18 cellular contexts compared by ENCODE assay signal in the genomic region with DNA sequence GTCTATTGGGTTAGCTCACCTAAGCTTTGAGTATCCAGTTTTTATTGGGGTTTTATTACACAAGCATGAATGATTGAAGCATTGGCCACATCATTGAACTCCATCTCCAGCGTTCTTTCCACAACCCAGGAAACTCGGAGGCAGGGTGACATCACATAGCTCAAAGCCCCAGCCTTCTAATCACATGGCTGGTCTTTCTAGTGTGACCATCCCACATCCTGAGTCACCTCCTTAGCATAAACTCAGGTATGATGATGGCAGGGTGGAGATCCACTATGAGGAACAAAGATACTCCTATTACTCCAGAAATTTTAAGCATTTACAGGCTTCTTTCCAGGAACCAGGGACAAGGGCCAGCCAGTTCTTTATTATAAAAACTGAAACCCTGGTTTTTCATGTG. TPM values are rescaled to one million over a fixed set of nuclear protein-coding genes. Genes with fewer than 3 reads are reported as not detected.
A peak's percentile ranks its signal among the peaks of the same experiment; 100 is the strongest.
DNase-seq lines count a peak whose midpoint lies in the region; ATAC-seq and TF ChIP-seq lines count a peak whose summit lies in the region.
"Had no signal": no experiment of that assay in that cellular context is flagged by ENCODE, and none has a peak within 500 bp of the region (broad histone marks: within the 10 kb centered on the region; RNA-seq: fewer than 3 reads in every experiment).

No MANE protein-coding gene starts in this region.

- H3K9me3 ChIP-seq in RWPE2 (ENCODE audit: severe bottlenecking) (no peaks in the 10 kb centered on the region), thyroid gland (no peaks in the 10 kb centered on the region), right cardiac atrium (ENCODE audit: control insufficient read depth, low read length) (peaks cover 1% of the 10 kb centered on the region)
- H3K9me3 ChIP-seq: psoas muscle, vagina had no signal

- no peaks in the 10 kb centered on the region for H3K36me3 ChIP-seq in RWPE2 (ENCODE audit: low read depth)
- no peaks in the 10 kb centered on the region for H3K36me3 ChIP-seq in thyroid gland
- H3K36me3 ChIP-seq: brain microvascular endothelial cell, vagina had no signal

- H3K4me1 ChIP-seq in RWPE2 (ENCODE audit: insufficient read depth, poor library complexity, severe bottlenecking) (no peaks in the 10 kb centered on the region), thyroid gland (no peaks in the 10 kb centered on the region), right cardiac atrium (ENCODE audit: control insufficient read depth, insufficient read depth, low read length) (no peaks in the 10 kb centered on the region)
- H3K4me1 ChIP-seq: A549, psoas muscle, vagina had no signal

- no peak for TF ChIP-seq POLR2A in thyroid gland (IDR thresholded peaks at IDR 0.05)

- TF ChIP-seq CTCF in RWPE2 (IDR thresholded peaks at IDR 0.05; ENCODE audit: poor library complexity, severe bottlenecking) (no peak), thyroid gland (IDR thresholded peaks at IDR 0.05) (no peak)

- 35 to 42% methylated on average over 2 of the region's 2 CpGs for WGBS in thyroid gland, 2 donors
- WGBS in right cardiac atrium: 49% methylated on average over 2 of the region's 2 CpGs

- H3K27me3 ChIP-seq in RWPE2 (ENCODE audit: insufficient read depth, poor library complexity, severe bottlenecking) (no peaks in the 10 kb centered on the region), thyroid gland (no peaks in the 10 kb centered on the region), right cardiac atrium (ENCODE audit: control insufficient read depth, insufficient read depth) (no peaks in the 10 kb centered on the region)
- H3K27me3 ChIP-seq: brain microvascular endothelial cell, vagina had no signal

- ATAC-seq in RWPE2 (ENCODE audit: low read depth): peak; percentile 83
- no peak for ATAC-seq in right cardiac atrium
- ATAC-seq: A549, psoas muscle had no signal

- DNase-seq in NCI-H748 (lab: John Stamatoyannopoulos, UW; ENCODE audit: unreplicated experiment) (peak; percentile 9), NCI-H748 treated with DMSO at 0.1 percent for 48 hours (lab: John Stamatoyannopoulos, UW) (no peak), RWPE2 (ENCODE audit: low spot score) (no peak), iPS-NIHi11 (ENCODE audit: low spot score) (peak; percentile 24), thyroid gland (peak; percentile 17 to 18), DMS79 treated with DMSO at 0.1 percent for 48 hours (lab: John Stamatoyannopoulos, UW) (no peak), right cardiac atrium (no peak), caudate nucleus (lab: John Stamatoyannopoulos, UW) (no peak)
- DNase-seq: activated CD4-positive, alpha-beta memory T cell treated with anti-CD3 and anti-CD28 coated beads for 36 hours; activated T-cell treated with anti-CD3 and anti-CD28 coated beads, Interleukin-2, amount 50 U/mL, for 48 hours; brain microvascular endothelial cell; CD4-positive, alpha-beta T cell; hypothalamus; NCI-H1930; NCI-H524; psoas muscle had no signal

- intact Hi-C loops in thyroid gland (cut with DNase I) (no loop called here), right cardiac atrium (cut with DNase I) (no loop called here)

- H3K4me3 ChIP-seq in RWPE2 (ENCODE audit: severe bottlenecking) (no peak overlapping the region), thyroid gland (replicated peaks in 1 of 3) (no peak overlapping the region), right cardiac atrium (ENCODE audit: low read length) (no peak overlapping the region)
- H3K4me3 ChIP-seq: A549, psoas muscle, vagina had no signal

- H3K27ac ChIP-seq in RWPE2 (ENCODE audit: poor library complexity, severe bottlenecking) (no peak overlapping the region), thyroid gland (peak overlapping the region in 1 of 3 donors; percentile 36), right cardiac atrium (ENCODE audit: low read length) (no peak overlapping the region), caudate nucleus (ENCODE audit: low read depth, low read length) (no peak overlapping the region)
- H3K27ac ChIP-seq: A549, brain microvascular endothelial cell, psoas muscle, vagina had no signal

RNA-seq across cellular contexts. Expression of a gene that starts 43.8 kb away (rescaled TPM):
- total RNA-seq in thyroid gland (1 to 10 TPM; 1.2 to 2.5 (median 1.8) TPM), right cardiac atrium (1 to 10 TPM in 3 of 4 donors, under 1 TPM in 1; 0.78 to 1.9 (median 1.5) TPM)
- 0.70 TPM for polyA plus RNA-seq in right cardiac atrium

RNA-seq across cellular contexts. Expression of a gene that starts 44.9 kb away (rescaled TPM):
- total RNA-seq in thyroid gland: 10 to 100 TPM; 36.5 to 66.7 (median 60.4) TPM
- total RNA-seq in right cardiac atrium: 10 to 100 TPM in 1 of 4 donors, 1 to 10 TPM in 3; 7.7 to 11.3 (median 8.5) TPM
- polyA plus RNA-seq in right cardiac atrium: 6.9 TPM

Comparison
In these comparisons a context has a peak if more than half of its experiments do, and no peak if none do; other contexts are left out.
1. DNase-seq: peak in NCI-H748 (single experiment), iPS-NIHi11 (single experiment) and thyroid gland (2 of 2); none in NCI-H748 treated with DMSO at 0.1 percent for 48 hours (single experiment), RWPE2 (single experiment), DMS79 treated with DMSO at 0.1 percent for 48 hours (single experiment), right cardiac atrium (0 of 3) and caudate nucleus (0 of 61).